12 cellular contexts compared by ENCODE assay signal in genomic region chrX:72554448-72555140, GRCh38. TPM values are rescaled to one million over a fixed set of nuclear protein-coding genes. Genes with fewer than 3 reads are reported as not detected.
DNase-seq lines count a peak whose midpoint lies in the region; ATAC-seq and TF ChIP-seq lines count a peak whose summit lies in the region.
"Had no signal": no experiment of that assay in that cellular context is flagged by ENCODE, and none has a peak within 500 bp of the region (broad histone marks: within the 10 kb centered on the region; RNA-seq: fewer than 3 reads in every experiment).

No MANE protein-coding gene starts in this region.

- peaks cover 10% of the 10 kb centered on the region; the same call in 1 of the 2 replicates for H3K79me2 ChIP-seq in PC-9 (ENCODE audit: low read depth)

- peak overlapping the region; percentile 81 for H3K4me2 ChIP-seq in PC-9
- H3K4me2 ChIP-seq: BLaER1 had no signal

- peaks cover 7% of the 10 kb centered on the region; the same call in 1 of the 2 replicates for H3F3A ChIP-seq in PC-9 (ENCODE audit: insufficient read depth, low read depth)

- DNase-seq in ACHN = peak; percentile 0
- DNase-seq in HK-2 (ENCODE audit: unreplicated experiment) = peak; percentile 17
- DNase-seq in PC-9 = peak; percentile 76 to 81
- no peak for DNase-seq in SHP77 treated with DMSO at 0.1 percent for 48 hours (lab: John Stamatoyannopoulos, UW)
- no peak for DNase-seq in activated naive CD4-positive, alpha-beta T cell treated with anti-CD3 and anti-CD28 coated beads, Interleukin-2, amount 10 ng/mL, durations not matched to agents 7 days and 5 days
- no peak for DNase-seq in natural killer cell treated with Interleukin-12 subunit alpha and Interleukin-12 subunit beta and Interleukin-15 and Interleukin-18, amount 100 ng/mL, for 72 hours (ENCODE audit: low spot score)
- DNase-seq in occipital lobe (lab: John Stamatoyannopoulos, UW) = no peak
- DNase-seq: activated naive CD8-positive, alpha-beta T cell treated with anti-CD3 and anti-CD28 coated beads, Interleukin-2, amount 10 ng/mL, durations not matched to agents 7 days and 5 days had no signal

- no peaks in the 10 kb centered on the region for H3K36me3 ChIP-seq in PC-9 (ENCODE audit: low read depth)
- H3K36me3 ChIP-seq in iPS-18a (ENCODE audit: control insufficient read depth, low read depth, low read length) = no peaks in the 10 kb centered on the region

- no peaks in the 10 kb centered on the region for H3K9me3 Mint-ChIP-seq in activated naive CD4-positive, alpha-beta T cell treated with anti-CD3 and anti-CD28 coated beads, Interleukin-2, amount 10 ng/mL, durations not matched to agents 7 days and 5 days
- no peaks in the 10 kb centered on the region for H3K9me3 Mint-ChIP-seq in natural killer cell treated with Interleukin-12 subunit alpha and Interleukin-12 subunit beta and Interleukin-15 and Interleukin-18, amount 100 ng/mL, for 72 hours
- H3K9me3 Mint-ChIP-seq: activated naive CD8-positive, alpha-beta T cell treated with anti-CD3 and anti-CD28 coated beads, Interleukin-2, amount 10 ng/mL, durations not matched to agents 7 days and 5 days; memory B cell had no signal

- CTCF ChIA-PET in PC-9 (lab: Charles Lee) = no interaction called here
- CTCF ChIA-PET in activated naive CD4-positive, alpha-beta T cell treated with anti-CD3 and anti-CD28 coated beads, Interleukin-2, amount 10 ng/mL, durations not matched to agents 7 days and 5 days (lab: Charles Lee) = no interaction called here

- peak; percentile 59 for TF ChIP-seq CTCF in PC-9 (conservative IDR thresholded peaks at IDR 0.05)

- H3K27ac ChIP-seq in PC-9 (peak overlapping the region; percentile 90), iPS-18a (ENCODE audit: low read length) (no peak overlapping the region)
- H3K27ac ChIP-seq: BLaER1 had no signal

- H3K27me3 ChIP-seq in PC-9 (ENCODE audit: insufficient read depth, low read depth) = no peaks in the 10 kb centered on the region
- H3K27me3 ChIP-seq in iPS-18a (ENCODE audit: control insufficient read depth, insufficient read depth, low read length) = no peaks in the 10 kb centered on the region

- peaks cover 3% of the 10 kb centered on the region for H3K4me1 Mint-ChIP-seq in activated naive CD4-positive, alpha-beta T cell treated with anti-CD3 and anti-CD28 coated beads, Interleukin-2, amount 10 ng/mL, durations not matched to agents 7 days and 5 days
- H3K4me1 Mint-ChIP-seq in natural killer cell treated with Interleukin-12 subunit alpha and Interleukin-12 subunit beta and Interleukin-15 and Interleukin-18, amount 100 ng/mL, for 72 hours (ENCODE audit: low read depth in 2 of 2) = peaks cover 15% of the 10 kb centered on the region in 2 donors

- peaks cover 17% of the 10 kb centered on the region for H3K4me1 ChIP-seq in PC-9 (replicated peaks; ENCODE audit: insufficient read depth)
- H3K4me1 ChIP-seq in iPS-18a (ENCODE audit: control insufficient read depth, low read depth, low read length) = peaks cover 6% of the 10 kb centered on the region
- H3K4me1 ChIP-seq: BLaER1 had no signal

- no peaks in the 10 kb centered on the region for H3K9me3 ChIP-seq in PC-9 (ENCODE audit: insufficient read depth, low read depth)
- peaks cover 3% of the 10 kb centered on the region for H3K9me3 ChIP-seq in iPS-18a (ENCODE audit: control insufficient read depth, low read depth, low read length)

- H3K4me3 Mint-ChIP-seq in activated naive CD4-positive, alpha-beta T cell treated with anti-CD3 and anti-CD28 coated beads, Interleukin-2, amount 10 ng/mL, durations not matched to agents 7 days and 5 days = no peak overlapping the region
- no peak overlapping the region for H3K4me3 Mint-ChIP-seq in natural killer cell treated with Interleukin-12 subunit alpha and Interleukin-12 subunit beta and Interleukin-15 and Interleukin-18, amount 100 ng/mL, for 72 hours
- H3K4me3 Mint-ChIP-seq: activated naive CD8-positive, alpha-beta T cell treated with anti-CD3 and anti-CD28 coated beads, Interleukin-2, amount 10 ng/mL, durations not matched to agents 7 days and 5 days; memory B cell had no signal

- no peaks in the 10 kb centered on the region for H4K20me1 ChIP-seq in PC-9 (ENCODE audit: insufficient read depth)

- POLR2A ChIA-PET in PC-9 (lab: Charles Lee; ENCODE audit: unreplicated experiment) = interaction anchor here (0.6 kb wide), 1 partner anchor 277 kb away, joined by 3 read pairs; the partner anchor contains the start of gene RPS4X

- H3K9ac ChIP-seq in iPS-18a (ENCODE audit: low read length) = peak overlapping the region; percentile 61
- H3K9ac ChIP-seq: BLaER1 had no signal

- H2AFZ ChIP-seq in PC-9 = peak overlapping the region; percentile 74

- peak overlapping the region; percentile 45; the same call in 1 of the 2 replicates for H3K4me3 ChIP-seq in PC-9
- peak overlapping the region; percentile 44 for H3K4me3 ChIP-seq in iPS-18a (ENCODE audit: low read length)
- H3K4me3 ChIP-seq: BLaER1 had no signal

- peaks cover 24% of the 10 kb centered on the region for H3K36me3 Mint-ChIP-seq in activated naive CD4-positive, alpha-beta T cell treated with anti-CD3 and anti-CD28 coated beads, Interleukin-2, amount 10 ng/mL, durations not matched to agents 7 days and 5 days
- H3K36me3 Mint-ChIP-seq in natural killer cell treated with Interleukin-12 subunit alpha and Interleukin-12 subunit beta and Interleukin-15 and Interleukin-18, amount 100 ng/mL, for 72 hours = peaks cover 5% of the 10 kb centered on the region

- no peak overlapping the region for H3K27ac Mint-ChIP-seq in activated naive CD4-positive, alpha-beta T cell treated with anti-CD3 and anti-CD28 coated beads, Interleukin-2, amount 10 ng/mL, durations not matched to agents 7 days and 5 days
- no peak overlapping the region for H3K27ac Mint-ChIP-seq in natural killer cell treated with Interleukin-12 subunit alpha and Interleukin-12 subunit beta and Interleukin-15 and Interleukin-18, amount 100 ng/mL, for 72 hours
- H3K27ac Mint-ChIP-seq: activated naive CD8-positive, alpha-beta T cell treated with anti-CD3 and anti-CD28 coated beads, Interleukin-2, amount 10 ng/mL, durations not matched to agents 7 days and 5 days; memory B cell had no signal

- no peaks in the 10 kb centered on the region for H3K27me3 Mint-ChIP-seq in activated naive CD4-positive, alpha-beta T cell treated with anti-CD3 and anti-CD28 coated beads, Interleukin-2, amount 10 ng/mL, durations not matched to agents 7 days and 5 days
- H3K27me3 Mint-ChIP-seq in natural killer cell treated with Interleukin-12 subunit alpha and Interleukin-12 subunit beta and Interleukin-15 and Interleukin-18, amount 100 ng/mL, for 72 hours = peaks cover 0 to 6% of the 10 kb centered on the region in 2 donors
- H3K27me3 Mint-ChIP-seq: activated naive CD8-positive, alpha-beta T cell treated with anti-CD3 and anti-CD28 coated beads, Interleukin-2, amount 10 ng/mL, durations not matched to agents 7 days and 5 days; memory B cell had no signal

- no peak for ATAC-seq in natural killer cell treated with Interleukin-12 subunit alpha and Interleukin-12 subunit beta and Interleukin-15 and Interleukin-18, amount 100 ng/mL, for 72 hours
- ATAC-seq: activated CD4-positive, CD25-positive, alpha-beta regulatory T cell treated with anti-CD3 and anti-CD28 coated beads, Interleukin-2, amount 50 U/mL, for 24 hours had no signal

- intact Hi-C loops in PC-9 (cut with micrococcal nuclease; ENCODE audit: unreplicated experiment) = no loop called here

- BruUV-seq in PC-9 (replicated peaks; lab: Mats Ljungman, UMichigan) = no TSS peak

- no peaks in the 10 kb centered on the region for H3K9me2 ChIP-seq in PC-9 (ENCODE audit: insufficient read depth)

- in situ Hi-C loops in ACHN (cut with HindIII; ENCODE audit: low pct_ligation_motif_present, low pct_unique_long_range_greater_than_20kb, low sequenced_read_pairs) = no loop called here

RNA-seq across cellular contexts. Expression of gene HDAC8, which starts 18.0 kb away (rescaled TPM):
- total RNA-seq in PC-9 (2021) (52.8 and 61.3 TPM in 2 replicates), occipital lobe (37.7 TPM)
- total RNA-seq in natural killer cell treated with Interleukin-12 subunit alpha and Interleukin-12 subunit beta and Interleukin-15 and Interleukin-18, amount 100 ng/mL, for 72 hours = 10 to 100 TPM; 31.5 to 46.8 TPM

Comparison
In these comparisons a context has a peak if more than half of its experiments do, and no peak if none do; other contexts are left out.
1. DNase-seq: peak in ACHN (single experiment), HK-2 (single experiment) and PC-9 (2 of 2); none in SHP77 treated with DMSO at 0.1 percent for 48 hours (single experiment), activated naive CD4-positive, alpha-beta T cell treated with anti-CD3 and anti-CD28 coated beads, Interleukin-2, amount 10 ng/mL, durations not matched to agents 7 days and 5 days (single experiment), natural killer cell treated with Interleukin-12 subunit alpha and Interleukin-12 subunit beta and Interleukin-15 and Interleukin-18, amount 100 ng/mL, for 72 hours (single experiment) and occipital lobe (single experiment).